In genomic region chr6:96521625-96522468, GRCh38 we compare ENCODE assay signal across 1 cellular context.
TF ChIP-seq lines count a peak whose summit lies in the region.

Gene UFL1 (plus strand): TSS chr6:96521806. CDS start chr6:96521874, 68 bp downstream.

TF ChIP-seq in HepG2, 621 proteins besides CTCF, POLR2A, EP300 and RAD21 (continued from another document and continues in another):
- TF ChIP-seq REST (IDR thresholded peaks at IDR 0.05; ENCODE audit: borderline replicate concordance in 1 of 2, low read depth in 1 of 2, low read length in 2 of 2) (peak in 1 of 2 experiments; percentile 71; a peak in 1 of 4 replicates), ZSCAN20 (CRISPR knock-in tag; IDR thresholded peaks at IDR 0.05; ENCODE audit: borderline replicate concordance) (no peak), HBP1 (CRISPR knock-in tag; IDR thresholded peaks at IDR 0.05; ENCODE audit: low read depth) (peak; percentile 62; the same call in 1 of the 2 replicates), BORCS8-MEF2B (CRISPR knock-in tag; IDR thresholded peaks at IDR 0.05) (peak; percentile 89), ISL2 (CRISPR knock-in tag; IDR thresholded peaks at IDR 0.05) (peak; percentile 55), ZIK1 (CRISPR knock-in tag; IDR thresholded peaks at IDR 0.05; ENCODE audit: borderline replicate concordance, low read depth) (peak; percentile 57; the same call in 1 of the 2 replicates), SOX13 (IDR thresholded peaks at IDR 0.05) (no peak), SOX13 (CRISPR knock-in tag; conservative IDR thresholded peaks at IDR 0.05 in 1 of 2, IDR thresholded peaks at IDR 0.05 in 1 of 2) (peak in 1 of 2 experiments; percentile 20; a peak in 1 of 4 replicates), ZNF563 (CRISPR knock-in tag; IDR thresholded peaks at IDR 0.05) (peak; percentile 50; the same call in 1 of the 2 replicates), MED1 (CRISPR knock-in tag; IDR thresholded peaks at IDR 0.05) (peak; percentile 75), KMT2A (CRISPR knock-in tag; IDR thresholded peaks at IDR 0.05) (peak; percentile 77), SAFB2 (CRISPR knock-in tag; IDR thresholded peaks at IDR 0.05; ENCODE audit: borderline replicate concordance, low read depth) (no peak), PATZ1 (CRISPR knock-in tag; IDR thresholded peaks at IDR 0.05) (peak; percentile 83), MAZ (IDR thresholded peaks at IDR 0.05; ENCODE audit: borderline replicate concordance, low read depth, low read length) (0 out of 2 replicates have a peak, but pooled peaks have one; percentile 62), MAZ (CRISPR knock-in tag; IDR thresholded peaks at IDR 0.05; ENCODE audit: low read depth) (peak; percentile 87), RBAK (CRISPR knock-in tag; IDR thresholded peaks at IDR 0.05) (no peak), HMGXB3 (CRISPR knock-in tag; IDR thresholded peaks at IDR 0.05; ENCODE audit: borderline replicate concordance) (peak; percentile 83; the same call in 1 of the 2 replicates), ZNF746 (CRISPR knock-in tag; IDR thresholded peaks at IDR 0.05) (0 out of 2 replicates have a peak, but pooled peaks have one; percentile 28), KDM3A (CRISPR knock-in tag; IDR thresholded peaks at IDR 0.05; ENCODE audit: low read depth) (peak; percentile 74), ZFP82 (CRISPR knock-in tag; IDR thresholded peaks at IDR 0.05; ENCODE audit: borderline replicate concordance) (peak; percentile 87; the same call in 1 of the 2 replicates), NR1H2 (CRISPR knock-in tag; IDR thresholded peaks at IDR 0.05; ENCODE audit: borderline replicate concordance, low read depth) (no peak), SMAD1 (CRISPR knock-in tag; IDR thresholded peaks at IDR 0.05; ENCODE audit: borderline replicate concordance, low read depth) (peak; percentile 60; the same call in 1 of the 2 replicates), RBM39 (IDR thresholded peaks at IDR 0.05; ENCODE audit: low read depth, low read length, poor library complexity, severe bottlenecking) (peak; percentile 71), MAFG (CRISPR knock-in tag; IDR thresholded peaks at IDR 0.05) (no peak), DR1 (CRISPR knock-in tag; IDR thresholded peaks at IDR 0.05) (peak; percentile 60), RFX3 (CRISPR knock-in tag; IDR thresholded peaks at IDR 0.05) (no peak), ZNF713 (CRISPR knock-in tag; IDR thresholded peaks at IDR 0.05) (no peak), ZNF616 (CRISPR knock-in tag; IDR thresholded peaks at IDR 0.05; ENCODE audit: low read depth) (no peak; the same call in 1 of the 2 replicates), SP5 (CRISPR knock-in tag; IDR thresholded peaks at IDR 0.05; ENCODE audit: borderline replicate concordance, low read depth) (peak; percentile 33; the same call in 1 of the 2 replicates), BATF2 (CRISPR knock-in tag; IDR thresholded peaks at IDR 0.05) (no peak), ZNF510 (CRISPR knock-in tag; IDR thresholded peaks at IDR 0.05; ENCODE audit: low read depth) (peak; percentile 78; the same call in 1 of the 2 replicates), HOMEZ (CRISPR knock-in tag; IDR thresholded peaks at IDR 0.05; ENCODE audit: low read depth) (0 out of 2 replicates have a peak, but pooled peaks have one; percentile 14), STAT6 (CRISPR knock-in tag; IDR thresholded peaks at IDR 0.05; ENCODE audit: borderline replicate concordance) (no peak; the same call in 1 of the 2 replicates), ZNF3 (CRISPR knock-in tag; IDR thresholded peaks at IDR 0.05) (no peak), ZBTB25 (CRISPR knock-in tag; IDR thresholded peaks at IDR 0.05) (0 out of 2 replicates have a peak, but pooled peaks have one; percentile 39), TCF7 (IDR thresholded peaks at IDR 0.05; ENCODE audit: low read depth) (no peak), ZNF772 (CRISPR knock-in tag; IDR thresholded peaks at IDR 0.05) (no peak), SIN3A (IDR thresholded peaks at IDR 0.05; ENCODE audit: borderline replicate concordance, low read depth, low read length) (peak; percentile 60), SP4 (CRISPR knock-in tag; IDR thresholded peaks at IDR 0.05) (peak; percentile 73), TEAD2 (CRISPR knock-in tag; IDR thresholded peaks at IDR 0.05) (no peak)
